ENCODE assay signal across 20 cellular contexts in the genomic region with DNA sequence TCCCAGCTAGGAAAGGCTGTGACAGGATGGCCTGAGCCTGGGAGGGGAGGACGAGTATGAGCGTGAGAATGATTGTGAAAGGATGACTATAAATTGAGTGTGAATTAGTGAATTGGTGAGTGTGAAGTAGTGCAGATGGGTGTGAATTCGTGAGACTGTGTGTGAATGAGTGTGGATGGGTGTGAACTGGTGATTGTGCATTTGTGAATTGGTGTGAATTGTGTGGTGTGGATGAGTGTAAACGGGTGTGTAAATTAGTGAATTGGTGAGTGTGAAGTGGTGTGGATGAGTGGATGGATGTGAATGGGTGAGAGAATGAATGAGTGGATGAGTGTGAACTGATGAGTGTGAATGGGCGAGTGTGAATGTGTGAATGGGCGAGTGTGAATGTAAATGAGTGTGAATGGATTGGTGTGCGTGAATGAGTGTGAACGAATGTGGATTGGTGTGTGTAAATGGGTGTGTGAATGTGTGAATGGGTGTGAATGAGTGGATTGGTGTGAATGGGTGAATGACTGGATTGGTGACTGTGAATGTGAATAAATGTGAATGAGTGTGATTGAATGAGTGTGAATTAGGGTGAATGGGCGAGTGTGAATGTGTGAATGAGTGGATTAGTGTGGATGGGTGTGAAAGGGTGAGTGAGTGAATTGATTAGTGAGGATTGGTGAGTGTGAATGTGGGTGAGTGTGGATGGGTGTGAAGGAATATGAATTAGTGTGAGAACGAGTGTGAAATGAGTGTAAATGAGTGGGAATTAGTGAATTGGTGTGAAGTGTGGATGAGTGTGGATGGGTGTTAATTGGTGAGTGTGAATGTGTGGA. TPM values are rescaled to one million over a fixed set of nuclear protein-coding genes. Genes with fewer than 3 reads are reported as not detected.
A peak's percentile ranks its signal among the peaks of the same experiment; 100 is the strongest.
DNase-seq lines count a peak whose midpoint lies in the region; ATAC-seq, FAIRE-seq and TF ChIP-seq lines count a peak whose summit lies in the region.
"Had no signal": no experiment of that assay in that cellular context is flagged by ENCODE, and none has a peak within 500 bp of the region (broad histone marks: within the 10 kb centered on the region; RNA-seq: fewer than 3 reads in every experiment).

No MANE protein-coding gene starts in this region.

- no peak overlapping the region for H3K4me2 ChIP-seq in H1 (ENCODE audit: insufficient read depth in 1 of 2, low read depth in 2 of 2, low read length in 2 of 2)

- H3K18ac ChIP-seq in H1 (ENCODE audit: extremely low read depth, low read length): no peak overlapping the region

- no peak overlapping the region for H3K4me3 ChIP-seq in heart left ventricle
- no peak overlapping the region for H3K4me3 ChIP-seq in H1 (ENCODE audit: extremely low read depth in 1 of 4, insufficient read depth in 2 of 4, low read depth in 3 of 4, low read length in 4 of 4)

- CTCF ChIA-PET in H1 (lab: Charles Lee; ENCODE audit: partially characterized antibody): interaction anchor here (0.6 to 0.7 kb wide), 2 partner anchors 75 to 138 kb away, joined by 3 read pairs; no protein-coding TSS in a partner anchor

- H3K79me2 ChIP-seq in H1 (ENCODE audit: control insufficient read depth in 1 of 2, insufficient read depth in 2 of 2, low read length in 2 of 2): no peaks in the 10 kb centered on the region

- peak overlapping the region; percentile 94 for H3K56ac ChIP-seq in H1 (replicated peaks; ENCODE audit: insufficient read length, low read depth, low read length)

- no peak overlapping the region for H3K14ac ChIP-seq in H1 (ENCODE audit: insufficient read length)

- no peak for TF ChIP-seq EP300 in H1 (IDR thresholded peaks at IDR 0.05; ENCODE audit: borderline replicate concordance in 1 of 2, low read depth in 2 of 2, low read length in 2 of 2)

- H4K8ac ChIP-seq in H1 (ENCODE audit: extremely low read depth, insufficient read depth, low read length): no peak overlapping the region

- H2AFZ ChIP-seq in H1 (ENCODE audit: low read length): no peak overlapping the region

- TF ChIP-seq CTCF in heart left ventricle (IDR thresholded peaks at IDR 0.05) (no peak), H1 (IDR thresholded peaks at IDR 0.05; ENCODE audit: control extremely low read depth in 1 of 3, insufficient read depth in 1 of 3, low read depth in 1 of 3, low read length in 3 of 3) (no peak)

- H3K9me3 ChIP-seq in heart left ventricle (no peaks in the 10 kb centered on the region), H1 (ENCODE audit: insufficient read depth in 2 of 2, low read depth in 1 of 2, low read length in 1 of 2) (peaks cover 12 to 18% of the 10 kb centered on the region in 2 experiments; a peak in 3 of 4 replicates)

- H3K4ac ChIP-seq in H1 (replicated peaks; ENCODE audit: insufficient read length, low read depth, low read length): no peak overlapping the region

- intact Hi-C loops in Right ventricle myocardium inferior (cut with DNase I): no loop called here
- intact Hi-C loops in heart left ventricle (cut with DNase I): loop anchor here in 1 of 10 donors (10.0 kb wide), 1 partner anchor 331 kb away; no protein-coding TSS in a partner anchor

- DNase-seq in Right ventricle myocardium inferior (ENCODE audit: missing footprints) (peak; percentile 15), heart left ventricle (no peak), H1 (ENCODE audit: low read depth in 1 of 2, low spot score in 2 of 2) (no peak), NCI-H146 (lab: John Stamatoyannopoulos, UW) (no peak), hypothalamus (lab: John Stamatoyannopoulos, UW) (no peak)
- DNase-seq: CD8-positive, alpha-beta memory T cell; HFFc6; KG1; NCI-H1092 treated with DMSO at 0.1 percent for 48 hours; NCI-H2081; NCI-H2171; NCI-H524 treated with DMSO at 0.1 percent for 48 hours; OCI-M1 had no signal

- no peak for TF ChIP-seq RAD21 in H1 (IDR thresholded peaks at IDR 0.05 in 1 of 2, conservative IDR thresholded peaks at IDR 0.05 in 1 of 2; ENCODE audit: low read depth in 2 of 2, low read length in 2 of 2)

- POLR2A ChIA-PET in H1 (lab: Charles Lee; ENCODE audit: partially characterized antibody): interaction anchor here (1.0 to 2.2 kb wide), 3 partner anchors 12 to 63 kb away, joined by 3 to 4 read pairs (median 4); no protein-coding TSS in a partner anchor

- peak overlapping the region; percentile 49; the same call in 1 of the 2 replicates for H2BK5ac ChIP-seq in H1 (ENCODE audit: low read depth, low read length)

- no peak overlapping the region for H3K23ac ChIP-seq in H1 (ENCODE audit: insufficient read length)

- 0 out of 2 replicates have a peak overlapping the region, but pooled peaks have one; percentile 27 for H2BK12ac ChIP-seq in H1 (ENCODE audit: low read depth, low read length)

- H4K20me1 ChIP-seq in H1 (replicated peaks in 1 of 2; ENCODE audit: control insufficient read depth in 1 of 2, insufficient read depth in 2 of 2, low read length in 2 of 2): peaks cover 0 to 9% of the 10 kb centered on the region in 2 experiments

- H3K27me3 ChIP-seq in heart left ventricle (peaks cover 0 to under 1% (median 0%) of the 10 kb centered on the region in 9 donors), H1 (replicated peaks in 1 of 4; ENCODE audit: control insufficient read depth in 3 of 4, extremely low read depth in 1 of 4, insufficient read depth in 3 of 4, low read length in 3 of 4) (no peaks in the 10 kb centered on the region; a peak in 1 of 7 replicates)

- H3K79me1 ChIP-seq in H1 (ENCODE audit: low read depth, low read length): no peaks in the 10 kb centered on the region

- H2BK20ac ChIP-seq in H1 (ENCODE audit: low read length): no peak overlapping the region

- no peak overlapping the region; a peak in 1 of 7 replicates for H3K9ac ChIP-seq in H1 (replicated peaks in 1 of 4; ENCODE audit: extremely low read depth in 1 of 4, low read depth in 3 of 4, low read length in 3 of 4)

- 0 out of 2 replicates have a peak overlapping the region, but pooled peaks have one; percentile 61 for H2BK15ac ChIP-seq in H1 (ENCODE audit: low read length)

- H3K36me3 ChIP-seq in heart left ventricle (no peaks in the 10 kb centered on the region), H1 (ENCODE audit: control insufficient read depth in 2 of 4, insufficient read depth in 4 of 4, low read length in 3 of 4) (no peaks in the 10 kb centered on the region; a peak in 1 of 8 replicates)

- 72 to 84% (median 82%) methylated on average over 10 of the region's 10 CpGs for WGBS in heart left ventricle, 4 donors
- WGBS in H1 (ENCODE audit: extremely low coverage in 1 of 2, insufficient coverage in 1 of 2, insufficient read length in 1 of 2, insufficient replicate concordance in 2 of 2, low coverage in 1 of 2, low lambda C conversion rate in 2 of 2, missing lambda C conversion rate in 1 of 2), 2 experiments: 75 to 100% methylated on average over 10 of the region's 10 CpGs

- H2AK5ac ChIP-seq in H1 (ENCODE audit: low read depth, low read length): peak overlapping the region; percentile 40; the same call in 1 of the 2 replicates

- peaks cover 17% of the 10 kb centered on the region; the same call in 1 of the 2 replicates for H3K23me2 ChIP-seq in H1 (ENCODE audit: low read depth, low read length)

- peak overlapping the region; percentile 29 for H4K91ac ChIP-seq in H1 (replicated peaks; ENCODE audit: insufficient read length, low read length)

- ATAC-seq in Right ventricle myocardium inferior (no peak), heart left ventricle (no peak), HG03139 (IDR thresholded peaks at IDR 0.05; ENCODE audit: unreplicated experiment) (no peak)
- ATAC-seq: HepG2 had no signal

- H4K5ac ChIP-seq in H1 (ENCODE audit: insufficient read length, low read depth, low read length): no peak overlapping the region

- TF ChIP-seq POLR2A in heart left ventricle (IDR thresholded peaks at IDR 0.05): no peak
- TF ChIP-seq POLR2A in H1 (IDR thresholded peaks at IDR 0.05; ENCODE audit: control extremely low read depth in 1 of 2, low read depth in 2 of 2, low read length in 2 of 2): no peak

- H3K4me1 ChIP-seq in heart left ventricle (peaks cover 0 to 9% (median 3%) of the 10 kb centered on the region in 12 donors), H1 (replicated peaks in 1 of 4; ENCODE audit: control insufficient read depth in 3 of 4, insufficient read depth in 4 of 4, low read length in 3 of 4) (peaks cover 0 to 4% (median 2%) of the 10 kb centered on the region in 4 experiments; a peak in 4 of 7 replicates)

- no peak overlapping the region for H2BK120ac ChIP-seq in H1 (replicated peaks; ENCODE audit: low read depth, low read length)

- FAIRE-seq in H1 (lab: Jason Lieb, UNC): no peak
- FAIRE-seq: G401.6, H54, HepG2 had no signal

- no peak overlapping the region for H3K27ac ChIP-seq in heart left ventricle
- no peak overlapping the region for H3K27ac ChIP-seq in H1 (ENCODE audit: low read depth, low read length)
- H3K27ac ChIP-seq: 22Rv1, C4-2B had no signal

RNA-seq across cellular contexts. Expression of gene MXRA8, which starts 7.7 kb away (rescaled TPM):
- total RNA-seq in Right ventricle myocardium inferior (21.8 TPM), heart left ventricle (10 to 100 TPM; 10.5 to 49.3 (median 20.0) TPM)
- polyA plus RNA-seq in heart left ventricle (10 to 100 TPM; 17.7 to 19.5 TPM), H1 (2011; rRNA removed) (17.2 and 35.4 TPM in 2 replicates)
- total RNA-seq in H1 (2021; fragmentation: NEBNext Ultra II Directional; extraction: Animal tissue kit (Norgen Biotek cat#: 25700)): 10.0 and 10.5 TPM in 2 replicates
- polyA plus RNA-seq in H1 (2011; cell fraction: cytosol; rRNA removed): 21.3 TPM
- 57.8 TPM for polyA plus RNA-seq in H1 (2011; cell fraction: nucleus; rRNA removed)
- polyA plus RNA-seq in H1 (2012, experiment 1 of 2): 6.4 to 14.9 TPM (median 13.3 TPM) in 4 replicates
- polyA plus RNA-seq in H1 (2012, experiment 2 of 2): 7.6 TPM
- polyA plus RNA-seq in H1 (2013, experiment 1 of 2): 12.0 TPM
- polyA plus RNA-seq in H1 (2013, experiment 2 of 2): 10.6 TPM
- 3.0 and 3.5 TPM in 2 replicates for polyA minus RNA-seq in H1 (2011; rRNA and poly(A)+ RNA removed)
- 9.2 TPM for polyA minus RNA-seq in H1 (2011; cell fraction: cytosol; rRNA and poly(A)+ RNA removed)
- 7.8 TPM for polyA minus RNA-seq in H1 (2011; cell fraction: nucleus; rRNA and poly(A)+ RNA removed)
- total RNA-seq: SK-MEL-5 had no signal

RNA-seq across cellular contexts. Expression of gene AURKAIP1, which starts 8.9 kb away (rescaled TPM):
- total RNA-seq in Right ventricle myocardium inferior (265 TPM), heart left ventricle (100 to 1,000 TPM; 157 to 273 (median 188) TPM)
- polyA plus RNA-seq in heart left ventricle (100 to 1,000 TPM; 268 to 465 TPM), H1 (2011; rRNA removed) (87.8 and 138 TPM in 2 replicates)
- total RNA-seq in H1 (2021; fragmentation: NEBNext Ultra II Directional; extraction: Animal tissue kit (Norgen Biotek cat#: 25700)): 194 TPM in 2 replicates
- polyA plus RNA-seq in H1 (2011; cell fraction: cytosol; rRNA removed): 133 TPM
- polyA plus RNA-seq in H1 (2011; cell fraction: nucleus; rRNA removed): 105 TPM
- polyA plus RNA-seq in H1 (2012, experiment 1 of 2): 115 to 177 TPM (median 165 TPM) in 4 replicates
- polyA plus RNA-seq in H1 (2012, experiment 2 of 2): 126 TPM
- 120 TPM for polyA plus RNA-seq in H1 (2013, experiment 1 of 2)
- 113 TPM for polyA plus RNA-seq in H1 (2013, experiment 2 of 2)
- polyA minus RNA-seq in H1 (2011; rRNA and poly(A)+ RNA removed): 12.5 and 13.3 TPM in 2 replicates
- 44.8 TPM for polyA minus RNA-seq in H1 (2011; cell fraction: cytosol; rRNA and poly(A)+ RNA removed)
- 30.7 TPM for polyA minus RNA-seq in H1 (2011; cell fraction: nucleus; rRNA and poly(A)+ RNA removed)

RNA-seq across cellular contexts. Expression of gene DVL1, which starts 16.9 kb away (rescaled TPM):
- total RNA-seq in Right ventricle myocardium inferior (119 TPM), heart left ventricle (100 to 1,000 TPM in 3 of 9 donors, 10 to 100 TPM in 6; 75.3 to 177 (median 85.3) TPM)
- polyA plus RNA-seq in heart left ventricle (100 to 1,000 TPM; 110 to 129 TPM), H1 (2011; rRNA removed) (39.4 and 59.8 TPM in 2 replicates)
- total RNA-seq in H1 (2021; fragmentation: NEBNext Ultra II Directional; extraction: Animal tissue kit (Norgen Biotek cat#: 25700)): 56.0 and 58.9 TPM in 2 replicates
- 45.1 TPM for polyA plus RNA-seq in H1 (2011; cell fraction: cytosol; rRNA removed)
- 354 TPM for polyA plus RNA-seq in H1 (2011; cell fraction: nucleus; rRNA removed)
- polyA plus RNA-seq in H1 (2012, experiment 1 of 2): 29.6 to 56.3 TPM (median 52.4 TPM) in 4 replicates
- 32.5 TPM for polyA plus RNA-seq in H1 (2012, experiment 2 of 2)
- polyA plus RNA-seq in H1 (2013, experiment 1 of 2): 41.1 TPM
- 37.2 TPM for polyA plus RNA-seq in H1 (2013, experiment 2 of 2)
- polyA minus RNA-seq in H1 (2011; rRNA and poly(A)+ RNA removed): 16.1 and 16.9 TPM in 2 replicates
- 33.2 TPM for polyA minus RNA-seq in H1 (2011; cell fraction: cytosol; rRNA and poly(A)+ RNA removed)
- polyA minus RNA-seq in H1 (2011; cell fraction: nucleus; rRNA and poly(A)+ RNA removed): 81.8 TPM

RNA-seq across cellular contexts. Expression of gene CCNL2, which starts 33.0 kb away (rescaled TPM):
- 49.4 TPM for total RNA-seq in Right ventricle myocardium inferior
- 10 to 100 TPM; 35.4 to 66.5 (median 50.7) TPM for total RNA-seq in heart left ventricle
- polyA plus RNA-seq in heart left ventricle: 10 to 100 TPM; 42.3 to 87.8 TPM
- total RNA-seq in H1 (2021; fragmentation: NEBNext Ultra II Directional; extraction: Animal tissue kit (Norgen Biotek cat#: 25700)): 120 TPM in 2 replicates
- polyA plus RNA-seq in H1 (2011; rRNA removed): 79.8 and 121 TPM in 2 replicates
- polyA plus RNA-seq in H1 (2011; cell fraction: cytosol; rRNA removed): 153 TPM
- polyA plus RNA-seq in H1 (2011; cell fraction: nucleus; rRNA removed): 606 TPM
- 111 to 127 TPM (median 117 TPM) in 4 replicates for polyA plus RNA-seq in H1 (2012, experiment 1 of 2)
- polyA plus RNA-seq in H1 (2012, experiment 2 of 2): 46.7 TPM
- 109 TPM for polyA plus RNA-seq in H1 (2013, experiment 1 of 2)
- polyA plus RNA-seq in H1 (2013, experiment 2 of 2): 91.9 TPM
- 66.3 and 81.1 TPM in 2 replicates for polyA minus RNA-seq in H1 (2011; rRNA and poly(A)+ RNA removed)
- polyA minus RNA-seq in H1 (2011; cell fraction: cytosol; rRNA and poly(A)+ RNA removed): 48.5 TPM
- 142 TPM for polyA minus RNA-seq in H1 (2011; cell fraction: nucleus; rRNA and poly(A)+ RNA removed)

RNA-seq across cellular contexts. Expression of gene TAS1R3, which starts 35.0 kb away (rescaled TPM):
- 0.51 TPM for total RNA-seq in Right ventricle myocardium inferior
- total RNA-seq in heart left ventricle: under 1 TPM; 0.21 to 0.80 (median 0.38) TPM
- polyA plus RNA-seq in heart left ventricle: 1 to 10 TPM in 1 of 2 donors, under 1 TPM in 1; 0.24 to 1.3 TPM
- 0.11 and 0.19 TPM in 2 replicates for total RNA-seq in H1 (2021; fragmentation: NEBNext Ultra II Directional; extraction: Animal tissue kit (Norgen Biotek cat#: 25700))
- polyA plus RNA-seq in H1 (2011; rRNA removed): 0.03 and 0.16 TPM in 2 replicates
- 0.06 TPM for polyA plus RNA-seq in H1 (2011; cell fraction: cytosol; rRNA removed)
- 0.64 TPM for polyA plus RNA-seq in H1 (2011; cell fraction: nucleus; rRNA removed)
- polyA plus RNA-seq in H1 (2012, experiment 1 of 2): 0.12 to 0.22 TPM (median 0.17 TPM) in 4 replicates
- polyA plus RNA-seq in H1 (2012, experiment 2 of 2): 0.14 TPM
- polyA plus RNA-seq in H1 (2013, experiment 1 of 2): 0.04 TPM
- 0.02 TPM for polyA plus RNA-seq in H1 (2013, experiment 2 of 2)
- polyA minus RNA-seq in H1 (2011; rRNA and poly(A)+ RNA removed): 0.05 TPM in 1 of 2 replicates, not detected in the other
- not detected for polyA minus RNA-seq in H1 (2011; cell fraction: cytosol; rRNA and poly(A)+ RNA removed)
- polyA minus RNA-seq in H1 (2011; cell fraction: nucleus; rRNA and poly(A)+ RNA removed): 0.40 TPM
- total RNA-seq: SK-MEL-5 had no signal
